19 cellular contexts compared by ENCODE assay signal in genomic region chrX:38968344-38968743, GRCh38.
A peak's percentile ranks its signal among the peaks of the same experiment; 100 is the strongest.
DNase-seq lines count a peak whose midpoint lies in the region; ATAC-seq and TF ChIP-seq lines count a peak whose summit lies in the region.
"Had no signal": no experiment of that assay in that cellular context is flagged by ENCODE, and none has a peak within 500 bp of the region (broad histone marks: within the 10 kb centered on the region; RNA-seq: fewer than 3 reads in every experiment).

No MANE protein-coding gene starts in this region.

- H3K36me3 ChIP-seq in adipocyte (ENCODE audit: control insufficient read depth, insufficient read depth, low read length, severe bottlenecking) = no peaks in the 10 kb centered on the region
- no peaks in the 10 kb centered on the region for H3K36me3 ChIP-seq in left ventricle myocardium inferior

- H3K27me3 ChIP-seq in adipocyte (replicated peaks; ENCODE audit: control insufficient read depth, insufficient read depth, low read length) (no peaks in the 10 kb centered on the region), left ventricle myocardium inferior (ENCODE audit: low read depth) (no peaks in the 10 kb centered on the region)

- H3K9ac ChIP-seq in adipocyte (ENCODE audit: low read length) = no peak overlapping the region

- peaks cover 4% of the 10 kb centered on the region for H3K4me1 ChIP-seq in adipocyte (ENCODE audit: control insufficient read depth, insufficient read depth, low read length)
- peaks cover 3% of the 10 kb centered on the region for H3K4me1 ChIP-seq in left ventricle myocardium inferior

- intact Hi-C loops in left ventricle myocardium inferior (cut with micrococcal nuclease) = no loop called here
- intact Hi-C loops in sciatic nerve (cut with DNase I) = no loop called here

- no peak overlapping the region for H3K4me3 ChIP-seq in adipocyte (ENCODE audit: low read length)
- no peak overlapping the region for H3K4me3 ChIP-seq in left ventricle myocardium inferior
- H3K4me3 ChIP-seq: GM23338 had no signal

- ATAC-seq in sciatic nerve = peak; percentile 81
- ATAC-seq in GM19351 (IDR thresholded peaks at IDR 0.05; ENCODE audit: unreplicated experiment) = no peak
- ATAC-seq: activated T-cell treated with anti-CD3 and anti-CD28 coated beads, Interleukin-2, amount 50 U/mL, for 4 hours; GM23338; stimulated activated naive CD8-positive, alpha-beta T cell treated with anti-CD3 and anti-CD28 coated beads, Interleukin-15, amount 100 ng/mL, for 72 hours had no signal

- H3K9me3 ChIP-seq in adipocyte (ENCODE audit: control insufficient read depth, low read length) (peaks cover 13% of the 10 kb centered on the region), left ventricle myocardium inferior (replicated peaks) (peaks cover 3% of the 10 kb centered on the region)

- no peak for TF ChIP-seq CTCF in left ventricle myocardium inferior (IDR thresholded peaks at IDR 0.05; ENCODE audit: borderline replicate concordance)

- H3K27ac ChIP-seq in left ventricle myocardium inferior (replicated peaks) = peak overlapping the region; percentile 60
- H3K27ac ChIP-seq: 22Rv1 had no signal

- peak; percentile 6 for DNase-seq in DMS 273 (lab: John Stamatoyannopoulos, UW; ENCODE audit: unreplicated experiment)
- DNase-seq in DMS 273 treated with DMSO at 0.1 percent for 48 hours (lab: John Stamatoyannopoulos, UW) = no peak
- DNase-seq in adipocyte (ENCODE audit: low read depth) = peak; percentile 23
- DNase-seq in left ventricle myocardium inferior = no peak
- DNase-seq in sciatic nerve (ENCODE audit: low spot score) = no peak
- DNase-seq in OCI-M2 (lab: John Stamatoyannopoulos, UW; ENCODE audit: unreplicated experiment) = no peak
- DNase-seq in SHP77 (lab: John Stamatoyannopoulos, UW) = no peak
- DNase-seq: activated CD4-positive, alpha-beta T cell treated with anti-CD3 and anti-CD28 coated beads for 4 hours; activated naive CD4-positive, alpha-beta T cell treated with Interleukin-2 at 50 U/mL for 16 hours; activated T-cell treated with anti-CD3 and anti-CD28 coated beads, Interleukin-2, amount 50 U/mL, for 4 hours; islet precursor cell; mammary epithelial cell; NCI-H2081; NCI-H510A treated with DMSO at 0.1 percent for 48 hours; stimulated activated naive CD8-positive, alpha-beta T cell treated with anti-CD3 and anti-CD28 coated beads, Interleukin-15, amount 100 ng/mL, for 72 hours; SW 1271 had no signal

Comparison
In these comparisons a context has a peak if more than half of its experiments do, and no peak if none do; other contexts are left out.
1. DNase-seq: peak in DMS 273 (single experiment) and adipocyte (single experiment); none in DMS 273 treated with DMSO at 0.1 percent for 48 hours (single experiment), left ventricle myocardium inferior (single experiment), sciatic nerve (single experiment), OCI-M2 (single experiment) and SHP77 (0 of 2).